23 cellular contexts compared by ENCODE assay signal in genomic region chr2:230958803-230959756, GRCh38. TPM values are rescaled to one million over a fixed set of nuclear protein-coding genes. Genes with fewer than 3 reads are reported as not detected.
DNase-seq lines count a peak whose midpoint lies in the region; ATAC-seq and TF ChIP-seq lines count a peak whose summit lies in the region.
"Had no signal": no experiment of that assay in that cellular context is flagged by ENCODE, and none has a peak within 500 bp of the region (broad histone marks: within the 10 kb centered on the region; RNA-seq: fewer than 3 reads in every experiment).

No MANE protein-coding gene starts in this region.

- H3K4me3 ChIP-seq in mammary epithelial cell (replicated peaks in 1 of 3; ENCODE audit: insufficient read depth in 1 of 3, low read depth in 2 of 3, low read length in 3 of 3): no peak overlapping the region
- peak overlapping the region; percentile 61 for H3K4me3 ChIP-seq in endodermal cell (ENCODE audit: low read length)
- H3K4me3 ChIP-seq: uterus had no signal

- 89% methylated on average over 8 of the region's 8 CpGs for WGBS in mammary epithelial cell (ENCODE audit: low coverage, missing lambda C conversion rate)
- 94 to 95% methylated on average over 3 to 8 of the region's 8 CpGs for WGBS in endodermal cell (ENCODE audit: insufficient coverage in 1 of 2, insufficient read length in 1 of 2), 2 experiments

- H3K9ac ChIP-seq in mammary epithelial cell (ENCODE audit: insufficient read depth, low read length): no peak overlapping the region
- H3K9ac ChIP-seq in endodermal cell (ENCODE audit: extremely low read depth, low read length, poor library complexity, severe bottlenecking): no peak overlapping the region
- H3K9ac ChIP-seq: parathyroid adenoma had no signal

- peaks cover 46% of the 10 kb centered on the region for H3K4me1 Mint-ChIP-seq in activated CD8-positive, alpha-beta T cell treated with anti-CD3 and anti-CD28 coated beads, Interleukin-2, amount 10 ng/mL, durations not matched to agents 7 days and 5 days (ENCODE audit: low read depth)
- peaks cover 28% of the 10 kb centered on the region for H3K4me1 Mint-ChIP-seq in endodermal cell
- peaks cover 75% of the 10 kb centered on the region for H3K4me1 Mint-ChIP-seq in stimulated activated naive CD8-positive, alpha-beta T cell treated with anti-CD3 and anti-CD28 coated beads, Interleukin-15, amount 100 ng/mL, for 72 hours

- no peaks in the 10 kb centered on the region for H3K79me2 ChIP-seq in mammary epithelial cell (ENCODE audit: insufficient read depth, low read length)
- H3K79me2 ChIP-seq: parathyroid adenoma had no signal

- H3K36me3 ChIP-seq in mammary epithelial cell (ENCODE audit: insufficient read depth, low read length): no peaks in the 10 kb centered on the region
- H3K36me3 ChIP-seq in endodermal cell (ENCODE audit: control insufficient read depth, insufficient read depth, low read length): no peaks in the 10 kb centered on the region
- H3K36me3 ChIP-seq: uterus, WERI-Rb-1 had no signal

- BruUV-seq in mammary epithelial cell (replicated peaks; lab: Mats Ljungman, UMichigan): no TSS peak

- peak overlapping the region; percentile 44 for H3K4me3 Mint-ChIP-seq in activated CD8-positive, alpha-beta T cell treated with anti-CD3 and anti-CD28 coated beads, Interleukin-2, amount 10 ng/mL, durations not matched to agents 7 days and 5 days
- peak overlapping the region; percentile 49 for H3K4me3 Mint-ChIP-seq in endodermal cell
- peak overlapping the region; percentile 91 to 96 for H3K4me3 Mint-ChIP-seq in stimulated activated naive CD8-positive, alpha-beta T cell treated with anti-CD3 and anti-CD28 coated beads, Interleukin-15, amount 100 ng/mL, for 72 hours
- H3K4me3 Mint-ChIP-seq: H9 had no signal

- POLR2A ChIA-PET in activated CD8-positive, alpha-beta T cell treated with anti-CD3 and anti-CD28 coated beads, Interleukin-2, amount 10 ng/mL, durations not matched to agents 7 days and 5 days (lab: Charles Lee): interaction anchor here (1.3 kb wide), 1 partner anchor 25 kb away, joined by 5 read pairs; no protein-coding TSS in a partner anchor

- H3K27ac ChIP-seq in mammary epithelial cell (ENCODE audit: insufficient read depth, low read depth, low read length) (no peak overlapping the region), endodermal cell (ENCODE audit: low read depth, low read length) (no peak overlapping the region)
- H3K27ac ChIP-seq: parathyroid adenoma, uterus, WERI-Rb-1 had no signal

- ATAC-seq in activated CD8-positive, alpha-beta T cell treated with anti-CD3 and anti-CD28 coated beads, Interleukin-2, amount 10 ng/mL, durations not matched to agents 7 days and 5 days: no peak
- no peak for ATAC-seq in stimulated activated naive CD8-positive, alpha-beta T cell treated with anti-CD3 and anti-CD28 coated beads, Interleukin-15, amount 100 ng/mL, for 72 hours
- ATAC-seq: naive thymus-derived CD4-positive, alpha-beta T cell; sciatic nerve had no signal

- H3K27me3 ChIP-seq in mammary epithelial cell (ENCODE audit: insufficient read depth, low read length) (peaks cover 1% of the 10 kb centered on the region), endodermal cell (ENCODE audit: control insufficient read depth, insufficient read depth, low read length, poor library complexity, severe bottlenecking) (peaks cover 12% of the 10 kb centered on the region)
- H3K27me3 ChIP-seq: uterus had no signal

- in situ Hi-C loops in T47D (cut with HindIII; ENCODE audit: low pct_unique_long_range_greater_than_20kb, low sequenced_read_pairs) (no loop called here), mammary epithelial cell (cut with MboI; ENCODE audit: low sequenced_read_pairs in 2 of 2) (no loop called here)

- H3K36me3 Mint-ChIP-seq in activated CD8-positive, alpha-beta T cell treated with anti-CD3 and anti-CD28 coated beads, Interleukin-2, amount 10 ng/mL, durations not matched to agents 7 days and 5 days (ENCODE audit: low read depth): no peaks in the 10 kb centered on the region
- H3K36me3 Mint-ChIP-seq in endodermal cell (ENCODE audit: low read depth): no peaks in the 10 kb centered on the region

- CTCF ChIA-PET in mammary epithelial cell (lab: Charles Lee; ENCODE audit: low non-redundant PET): no interaction called here
- CTCF ChIA-PET in activated CD8-positive, alpha-beta T cell treated with anti-CD3 and anti-CD28 coated beads, Interleukin-2, amount 10 ng/mL, durations not matched to agents 7 days and 5 days (lab: Charles Lee): interaction anchor here (0.8 to 2.7 kb wide), 6 partner anchors 9 to 110 kb away, joined by 3 to 12 read pairs (median 4); partner anchors contain the start of gene GPR55

- dilution Hi-C loops in mammary epithelial cell (cut with HindIII; ENCODE audit: low sequenced_read_pairs): no loop called here

- H2AFZ ChIP-seq in mammary epithelial cell (ENCODE audit: low read depth, low read length): no peak overlapping the region
- H2AFZ ChIP-seq: parathyroid adenoma had no signal

- no peak overlapping the region for H3K4me2 ChIP-seq in mammary epithelial cell (ENCODE audit: insufficient read depth, low read depth, low read length)

- TF ChIP-seq CTCF in mammary epithelial cell (conservative IDR thresholded peaks at IDR 0.05 in 1 of 2, IDR thresholded peaks at IDR 0.05 in 1 of 2; ENCODE audit: extremely low read depth in 1 of 2, insufficient read depth in 1 of 2, low read depth in 1 of 2, low read length in 2 of 2) (no peak), endodermal cell (conservative IDR thresholded peaks at IDR 0.05) (no peak)

- peaks cover 8% of the 10 kb centered on the region for H3K4me1 ChIP-seq in mammary epithelial cell (ENCODE audit: insufficient read depth, low read length)
- no peaks in the 10 kb centered on the region for H3K4me1 ChIP-seq in endodermal cell (ENCODE audit: control insufficient read depth, insufficient read depth, low read length)
- H3K4me1 ChIP-seq: parathyroid adenoma, uterus had no signal

- peak overlapping the region; percentile 48 for H3K27ac Mint-ChIP-seq in activated CD8-positive, alpha-beta T cell treated with anti-CD3 and anti-CD28 coated beads, Interleukin-2, amount 10 ng/mL, durations not matched to agents 7 days and 5 days
- no peak overlapping the region for H3K27ac Mint-ChIP-seq in endodermal cell
- no peak overlapping the region for H3K27ac Mint-ChIP-seq in stimulated activated naive CD8-positive, alpha-beta T cell treated with anti-CD3 and anti-CD28 coated beads, Interleukin-15, amount 100 ng/mL, for 72 hours
- H3K27ac Mint-ChIP-seq: H9 had no signal

- intact Hi-C loops in mammary epithelial cell (cut with micrococcal nuclease): no loop called here

- no peaks in the 10 kb centered on the region for H3K9me3 ChIP-seq in mammary epithelial cell (replicated peaks; ENCODE audit: insufficient read depth, low read length)
- H3K9me3 ChIP-seq in endodermal cell (ENCODE audit: control insufficient read depth, low read length): peaks cover 25% of the 10 kb centered on the region
- H3K9me3 ChIP-seq: uterus had no signal

- H3K9me3 Mint-ChIP-seq in activated CD8-positive, alpha-beta T cell treated with anti-CD3 and anti-CD28 coated beads, Interleukin-2, amount 10 ng/mL, durations not matched to agents 7 days and 5 days (ENCODE audit: insufficient read depth): peaks cover 8% of the 10 kb centered on the region
- H3K9me3 Mint-ChIP-seq in endodermal cell: peaks cover 26% of the 10 kb centered on the region
- H3K9me3 Mint-ChIP-seq in stimulated activated naive CD8-positive, alpha-beta T cell treated with anti-CD3 and anti-CD28 coated beads, Interleukin-15, amount 100 ng/mL, for 72 hours: peaks cover 0 to 10% of the 10 kb centered on the region in 2 donors

- peak; percentile 20 to 42 for DNase-seq in T47D (ENCODE audit: low read depth in 1 of 2, low spot score in 1 of 2)
- DNase-seq in mammary epithelial cell: no peak
- DNase-seq in activated CD8-positive, alpha-beta T cell treated with anti-CD3 and anti-CD28 coated beads, Interleukin-2, amount 10 ng/mL, durations not matched to agents 7 days and 5 days: no peak
- no peak for DNase-seq in endodermal cell
- no peak for DNase-seq in stimulated activated naive CD8-positive, alpha-beta T cell treated with anti-CD3 and anti-CD28 coated beads, Interleukin-15, amount 100 ng/mL, for 72 hours
- DNase-seq in NCI-H2029 treated with DMSO at 0.1 percent for 48 hours (lab: John Stamatoyannopoulos, UW): no peak
- DNase-seq in NCI-H2107 (lab: John Stamatoyannopoulos, UW): no peak
- DNase-seq in inferior parietal cortex (ENCODE audit: extremely low spot score): no peak
- DNase-seq: activated CD4-positive, alpha-beta T cell treated with anti-CD3 and anti-CD28 coated beads, Interleukin-2, amount 50 U/mL, for 4 hours; H9; KBM-7; mesenchymal stem cell; naive thymus-derived CD4-positive, alpha-beta T cell; NCI-H1436 treated with DMSO at 0.1 percent for 48 hours; NCI-H524; NK-92 treated with Interleukin-12 subunit alpha and Interleukin-12 subunit beta, amount 100 ng/mL, for 24 hours; SIG-M5; uterus; WERI-Rb-1 had no signal

- H3K27me3 Mint-ChIP-seq in activated CD8-positive, alpha-beta T cell treated with anti-CD3 and anti-CD28 coated beads, Interleukin-2, amount 10 ng/mL, durations not matched to agents 7 days and 5 days (ENCODE audit: low read depth): peaks cover 2% of the 10 kb centered on the region
- H3K27me3 Mint-ChIP-seq in endodermal cell (ENCODE audit: insufficient read depth): peaks cover 18% of the 10 kb centered on the region
- H3K27me3 Mint-ChIP-seq in stimulated activated naive CD8-positive, alpha-beta T cell treated with anti-CD3 and anti-CD28 coated beads, Interleukin-15, amount 100 ng/mL, for 72 hours: peaks cover 15% of the 10 kb centered on the region

- no peaks in the 10 kb centered on the region for H4K20me1 ChIP-seq in mammary epithelial cell (ENCODE audit: insufficient read depth, low read length)

RNA-seq across cellular contexts. Expression of gene GPR55, which starts 34.0 kb away (rescaled TPM):
- total RNA-seq in mammary epithelial cell (not detected), endodermal cell (1 to 10 TPM; 2.6 to 7.5 TPM)
- not detected for polyA plus RNA-seq in mammary epithelial cell
- polyA minus RNA-seq in mammary epithelial cell: not detected
- 10 to 100 TPM; 12.3 to 12.5 TPM for total RNA-seq in activated CD8-positive, alpha-beta T cell treated with anti-CD3 and anti-CD28 coated beads, Interleukin-2, amount 10 ng/mL, durations not matched to agents 7 days and 5 days
- 0.64 TPM for polyA plus RNA-seq in endodermal cell (2013, experiment 1 of 2)
- polyA plus RNA-seq in endodermal cell (2013, experiment 2 of 2): 0.21 TPM
- total RNA-seq: H9, uterus had no signal

RNA-seq across cellular contexts. Expression of gene SPATA3, which starts 36.8 kb away (rescaled TPM):
- total RNA-seq in mammary epithelial cell (not detected), endodermal cell (not detected)
- polyA plus RNA-seq in mammary epithelial cell: not detected
- polyA minus RNA-seq in mammary epithelial cell: not detected
- total RNA-seq in activated CD8-positive, alpha-beta T cell treated with anti-CD3 and anti-CD28 coated beads, Interleukin-2, amount 10 ng/mL, durations not matched to agents 7 days and 5 days: under 1 TPM in 1 of 2 experiments, not detected in 1; 0.29 TPM
- not detected for polyA plus RNA-seq in endodermal cell (2013, experiment 1 of 2)
- not detected for polyA plus RNA-seq in endodermal cell (2013, experiment 2 of 2)
- total RNA-seq: H9; naive thymus-derived CD4-positive, alpha-beta T cell; sciatic nerve; subcutaneous adipose tissue; T-helper 1 cell treated with Interleukin-12 subunit alpha and Interleukin-12 subunit beta and Interleukin-4 antibody, amounts not matched to agents 30 ng/mL and 1 ng/mL, for 36 hours; uterus had no signal
- polyA plus RNA-seq: naive thymus-derived CD4-positive, alpha-beta T cell had no signal

Comparison
In these comparisons a context has a peak if more than half of its experiments do, and no peak if none do; other contexts are left out.
1. DNase-seq: peak in T47D (2 of 2); none in mammary epithelial cell (single experiment), activated CD8-positive, alpha-beta T cell treated with anti-CD3 and anti-CD28 coated beads, Interleukin-2, amount 10 ng/mL, durations not matched to agents 7 days and 5 days (single experiment), endodermal cell (single experiment), stimulated activated naive CD8-positive, alpha-beta T cell treated with anti-CD3 and anti-CD28 coated beads, Interleukin-15, amount 100 ng/mL, for 72 hours (0 of 2), NCI-H2029 treated with DMSO at 0.1 percent for 48 hours (single experiment), NCI-H2107 (single experiment) and inferior parietal cortex (single experiment).
2. Peak in every context shown above with its lines, with median percentiles within 50 percentile points of each other: H3K4me3 Mint-ChIP-seq.